18 cellular contexts compared by ENCODE assay signal in genomic region chr3:195883801-195884200, GRCh38.
"Had no signal": no experiment of that assay in that cellular context is flagged by ENCODE, and none has a peak within 500 bp of the region (broad histone marks: within the 10 kb centered on the region; RNA-seq: fewer than 3 reads in every experiment).

No MANE protein-coding gene starts in this region.

- DNase-seq: cerebellar nuclear complex; colonic mucosa; dermis blood vessel endothelial cell; foreskin melanocyte; islet precursor cell; mesendoderm; naive B cell; stimulated activated CD4-positive, alpha-beta T cell treated with anti-CD3 and anti-CD28 coated beads, Interleukin-2, amount 100 ng/mL, for 24 hours; stimulated activated naive CD4-positive, alpha-beta T cell; stomach; substantia nigra; transverse colon had no signal

- H3K36me3 ChIP-seq: colonic mucosa, transverse colon had no signal

- ATAC-seq: left lung, sciatic nerve had no signal

- H3K9me3 ChIP-seq: colonic mucosa, left lung, neutrophil, stomach, thoracic aorta, transverse colon had no signal

- FAIRE-seq: endothelial cell of umbilical vein had no signal

- H3K27ac ChIP-seq: colonic mucosa, left lung, neutrophil, stomach, thoracic aorta, transverse colon had no signal

- H3K4me3 ChIP-seq: colonic mucosa, left lung, lung, stomach, thoracic aorta, transverse colon had no signal

- H3K27me3 ChIP-seq: colonic mucosa, left lung, neutrophil, stomach, transverse colon had no signal
